In genomic region chr17:37025241-37025640, GRCh38 we compare ENCODE assay signal across 32 cellular contexts.
DNase-seq lines count a peak whose midpoint lies in the region; ATAC-seq and TF ChIP-seq lines count a peak whose summit lies in the region.
"Had no signal": no experiment of that assay in that cellular context is flagged by ENCODE, and none has a peak within 500 bp of the region (broad histone marks: within the 10 kb centered on the region; RNA-seq: fewer than 3 reads in every experiment).

No MANE protein-coding gene starts in this region.

- no peak for ATAC-seq in natural killer cell treated with Interleukin-12 subunit alpha and Interleukin-12 subunit beta and Interleukin-15 and Interleukin-18, amount 100 ng/mL, for 72 hours
- no peak for ATAC-seq in natural killer cell
- peak; percentile 31 for ATAC-seq in activated naive CD8-positive, alpha-beta T cell treated with anti-CD3 and anti-CD28 coated beads, Interleukin-2, amount 50 U/mL, for 24 hours
- ATAC-seq in stimulated activated naive CD8-positive, alpha-beta T cell treated with anti-CD3 and anti-CD28 coated beads, Interleukin-15, amount 100 ng/mL, for 72 hours: no peak
- no peak for ATAC-seq in HG02571 (IDR thresholded peaks at IDR 0.05; ENCODE audit: unreplicated experiment)
- ATAC-seq: esophagus mucosa; heart left ventricle; naive thymus-derived CD8-positive, alpha-beta T cell; upper lobe of right lung had no signal

- no peaks in the 10 kb centered on the region for H3K27me3 Mint-ChIP-seq in natural killer cell treated with Interleukin-12 subunit alpha and Interleukin-12 subunit beta and Interleukin-15 and Interleukin-18, amount 100 ng/mL, for 72 hours
- no peaks in the 10 kb centered on the region for H3K27me3 Mint-ChIP-seq in natural killer cell (ENCODE audit: low read depth in 2 of 2)
- no peaks in the 10 kb centered on the region for H3K27me3 Mint-ChIP-seq in activated naive CD8-positive, alpha-beta T cell treated with anti-CD3 and anti-CD28 coated beads, Interleukin-2, amount 50 U/mL, for 24 hours
- H3K27me3 Mint-ChIP-seq in stimulated activated naive CD8-positive, alpha-beta T cell treated with anti-CD3 and anti-CD28 coated beads, Interleukin-15, amount 100 ng/mL, for 72 hours: no peaks in the 10 kb centered on the region
- H3K27me3 Mint-ChIP-seq: IgD-negative memory B cell; naive thymus-derived CD8-positive, alpha-beta T cell had no signal

- no peak for TF ChIP-seq CTCF in natural killer cell (IDR thresholded peaks at IDR 0.05)
- TF ChIP-seq CTCF in LNCaP clone FGC (IDR thresholded peaks at IDR 0.05; ENCODE audit: control insufficient read depth, extremely low read depth, insufficient read depth): no peak

- no peaks in the 10 kb centered on the region for H3K9me3 Mint-ChIP-seq in natural killer cell treated with Interleukin-12 subunit alpha and Interleukin-12 subunit beta and Interleukin-15 and Interleukin-18, amount 100 ng/mL, for 72 hours
- no peaks in the 10 kb centered on the region for H3K9me3 Mint-ChIP-seq in natural killer cell
- no peaks in the 10 kb centered on the region for H3K9me3 Mint-ChIP-seq in activated naive CD8-positive, alpha-beta T cell treated with anti-CD3 and anti-CD28 coated beads, Interleukin-2, amount 50 U/mL, for 24 hours
- no peaks in the 10 kb centered on the region for H3K9me3 Mint-ChIP-seq in stimulated activated naive CD8-positive, alpha-beta T cell treated with anti-CD3 and anti-CD28 coated beads, Interleukin-15, amount 100 ng/mL, for 72 hours
- H3K9me3 Mint-ChIP-seq: IgD-negative memory B cell; naive thymus-derived CD8-positive, alpha-beta T cell had no signal

- no peak for DNase-seq in natural killer cell treated with Interleukin-12 subunit alpha and Interleukin-12 subunit beta and Interleukin-15 and Interleukin-18, amount 100 ng/mL, for 72 hours (ENCODE audit: low spot score)
- DNase-seq in natural killer cell: no peak
- peak; percentile 64 for DNase-seq in LNCaP clone FGC (ENCODE audit: low read depth)
- DNase-seq in activated naive CD8-positive, alpha-beta T cell treated with anti-CD3 and anti-CD28 coated beads, Interleukin-2, amount 50 U/mL, for 24 hours: no peak
- DNase-seq in stimulated activated naive CD8-positive, alpha-beta T cell treated with anti-CD3 and anti-CD28 coated beads, Interleukin-15, amount 100 ng/mL, for 72 hours: no peak
- no peak for DNase-seq in cerebellar cortex (ENCODE audit: low spot score)
- DNase-seq in hippocampal formation (lab: John Stamatoyannopoulos, UW): no peak
- DNase-seq: activated CD8-positive, alpha-beta memory T cell treated with anti-CD3 and anti-CD28 coated beads, Interleukin-2, amount 50 U/mL, for 4 hours; activated gamma-delta T cell; Calu3; cerebellar nuclear complex; dermis blood vessel endothelial cell; DMS79; foreskin fibroblast; HCEC 1CT; heart left ventricle; naive thymus-derived CD8-positive, alpha-beta T cell; NCI-H1436 treated with DMSO at 0.1 percent for 48 hours; NCI-H2081 treated with DMSO at 0.1 percent for 48 hours; NCI-H2227 treated with DMSO at 0.1 percent for 48 hours; NCI-H526; PC-9; SHP77; stimulated activated CD4-positive, alpha-beta T cell treated with anti-CD3 and anti-CD28 coated beads, Interleukin-15, amount 100 ng/mL, for 24 hours; stimulated activated CD4-positive, alpha-beta T cell treated with anti-CD3 and anti-CD28 coated beads, Interleukin-4, amount 100 ng/mL, for 4 hours; upper lobe of right lung had no signal

- peak overlapping the region; percentile 16 for H3K4me3 Mint-ChIP-seq in natural killer cell treated with Interleukin-12 subunit alpha and Interleukin-12 subunit beta and Interleukin-15 and Interleukin-18, amount 100 ng/mL, for 72 hours
- no peak overlapping the region for H3K4me3 Mint-ChIP-seq in natural killer cell
- no peak overlapping the region for H3K4me3 Mint-ChIP-seq in activated naive CD8-positive, alpha-beta T cell treated with anti-CD3 and anti-CD28 coated beads, Interleukin-2, amount 50 U/mL, for 24 hours
- H3K4me3 Mint-ChIP-seq in stimulated activated naive CD8-positive, alpha-beta T cell treated with anti-CD3 and anti-CD28 coated beads, Interleukin-15, amount 100 ng/mL, for 72 hours: peak overlapping the region; percentile 17 to 50
- H3K4me3 Mint-ChIP-seq: IgD-negative memory B cell; naive thymus-derived CD8-positive, alpha-beta T cell had no signal

- H3K4me3 ChIP-seq in LNCaP clone FGC (ENCODE audit: low read depth, low read length): no peak overlapping the region
- H3K4me3 ChIP-seq: BLaER1, heart left ventricle, lung, PC-9, suprapubic skin, upper lobe of right lung had no signal

- intact Hi-C loops in natural killer cell (cut with micrococcal nuclease): no loop called here

- H3K4me1 Mint-ChIP-seq in natural killer cell treated with Interleukin-12 subunit alpha and Interleukin-12 subunit beta and Interleukin-15 and Interleukin-18, amount 100 ng/mL, for 72 hours (ENCODE audit: low read depth in 2 of 2): peaks cover 16 to 28% of the 10 kb centered on the region in 2 donors
- peaks cover 0 to 13% of the 10 kb centered on the region in 2 donors for H3K4me1 Mint-ChIP-seq in natural killer cell
- peaks cover 27% of the 10 kb centered on the region for H3K4me1 Mint-ChIP-seq in activated naive CD8-positive, alpha-beta T cell treated with anti-CD3 and anti-CD28 coated beads, Interleukin-2, amount 50 U/mL, for 24 hours
- peaks cover 29% of the 10 kb centered on the region for H3K4me1 Mint-ChIP-seq in stimulated activated naive CD8-positive, alpha-beta T cell treated with anti-CD3 and anti-CD28 coated beads, Interleukin-15, amount 100 ng/mL, for 72 hours

- H3K27ac Mint-ChIP-seq in natural killer cell treated with Interleukin-12 subunit alpha and Interleukin-12 subunit beta and Interleukin-15 and Interleukin-18, amount 100 ng/mL, for 72 hours: no peak overlapping the region
- peak overlapping the region in 1 of 2 donors; percentile 8 for H3K27ac Mint-ChIP-seq in natural killer cell
- H3K27ac Mint-ChIP-seq in activated naive CD8-positive, alpha-beta T cell treated with anti-CD3 and anti-CD28 coated beads, Interleukin-2, amount 50 U/mL, for 24 hours: no peak overlapping the region
- H3K27ac Mint-ChIP-seq in stimulated activated naive CD8-positive, alpha-beta T cell treated with anti-CD3 and anti-CD28 coated beads, Interleukin-15, amount 100 ng/mL, for 72 hours: peak overlapping the region in 1 of 2 donors; percentile 26

- peaks cover 8% of the 10 kb centered on the region for H3K36me3 Mint-ChIP-seq in natural killer cell treated with Interleukin-12 subunit alpha and Interleukin-12 subunit beta and Interleukin-15 and Interleukin-18, amount 100 ng/mL, for 72 hours
- H3K36me3 Mint-ChIP-seq in natural killer cell: peaks cover 5% of the 10 kb centered on the region
- peaks cover 30% of the 10 kb centered on the region for H3K36me3 Mint-ChIP-seq in activated naive CD8-positive, alpha-beta T cell treated with anti-CD3 and anti-CD28 coated beads, Interleukin-2, amount 50 U/mL, for 24 hours (ENCODE audit: low read depth)

Comparison
In these comparisons a context has a peak if more than half of its experiments do, and no peak if none do; other contexts are left out.
1. H3K4me3 Mint-ChIP-seq: peak in natural killer cell treated with Interleukin-12 subunit alpha and Interleukin-12 subunit beta and Interleukin-15 and Interleukin-18, amount 100 ng/mL, for 72 hours (single experiment) and stimulated activated naive CD8-positive, alpha-beta T cell treated with anti-CD3 and anti-CD28 coated beads, Interleukin-15, amount 100 ng/mL, for 72 hours (2 of 2); none in natural killer cell (single experiment) and activated naive CD8-positive, alpha-beta T cell treated with anti-CD3 and anti-CD28 coated beads, Interleukin-2, amount 50 U/mL, for 24 hours (single experiment).